ENCODE assay signal across 14 cellular contexts in the genomic region with DNA sequence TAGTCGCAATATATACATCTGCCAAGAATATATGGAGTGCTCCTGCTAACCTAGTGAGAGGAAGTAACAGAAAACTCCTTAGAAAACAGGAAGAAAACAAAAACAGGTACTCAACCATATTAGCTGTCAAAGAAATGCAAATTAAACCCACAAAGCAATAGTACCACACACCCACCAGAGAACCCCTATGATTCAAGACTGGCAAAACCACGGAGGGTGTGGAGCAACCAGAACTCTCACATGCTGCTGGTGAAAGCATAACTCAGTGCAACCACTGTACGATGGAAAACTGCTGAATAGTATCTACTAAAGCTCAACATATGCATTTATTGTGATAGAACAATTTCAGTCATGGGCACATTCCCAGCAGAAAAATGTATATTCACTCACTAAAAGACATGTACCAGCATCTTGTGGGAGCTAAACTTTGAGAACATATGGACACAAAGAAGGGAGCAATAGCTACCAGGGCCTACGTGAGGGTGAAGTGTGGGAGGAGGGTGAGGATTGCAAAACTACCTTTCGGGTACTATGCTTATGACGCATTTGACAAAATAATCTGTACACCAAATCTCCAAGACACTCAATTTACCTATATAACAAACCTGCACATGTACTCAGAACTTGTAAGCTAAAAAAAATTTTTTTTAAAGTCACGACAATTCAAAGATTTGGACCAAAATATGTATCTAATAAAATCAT. TPM values are rescaled to one million over a fixed set of nuclear protein-coding genes. Genes with fewer than 3 reads are reported as not detected.
DNase-seq lines count a peak whose midpoint lies in the region; ATAC-seq and TF ChIP-seq lines count a peak whose summit lies in the region.
"Had no signal": no experiment of that assay in that cellular context is flagged by ENCODE, and none has a peak within 500 bp of the region (broad histone marks: within the 10 kb centered on the region; RNA-seq: fewer than 3 reads in every experiment).

No MANE protein-coding gene starts in this region.

- DNase-seq in CD1c-positive myeloid dendritic cell (ENCODE audit: extremely low spot score) (peak; percentile 2), NCI-H524 treated with DMSO at 0.1 percent for 48 hours (lab: John Stamatoyannopoulos, UW) (no peak), NCI-H446 (lab: John Stamatoyannopoulos, UW) (no peak)
- peak; percentile 51 for DNase-seq in activated CD4-positive, alpha-beta memory T cell treated with anti-CD3 and anti-CD28 coated beads, Interleukin-2, amount 10 ng/mL, durations not matched to agents 7 days and 5 days
- DNase-seq: activated naive CD8-positive, alpha-beta T cell treated with anti-CD3 and anti-CD28 coated beads, Interleukin-2, amount 10 ng/mL, durations not matched to agents 7 days and 5 days; dermis blood vessel endothelial cell; natural killer cell; NCI-H1105 treated with DMSO at 0.1 percent for 48 hours had no signal

- peak overlapping the region; percentile 68 for H3K27ac Mint-ChIP-seq in activated CD4-positive, alpha-beta memory T cell treated with anti-CD3 and anti-CD28 coated beads, Interleukin-2, amount 10 ng/mL, durations not matched to agents 7 days and 5 days
- H3K27ac Mint-ChIP-seq: activated naive CD8-positive, alpha-beta T cell treated with anti-CD3 and anti-CD28 coated beads, Interleukin-2, amount 10 ng/mL, durations not matched to agents 7 days and 5 days; B cell; natural killer cell had no signal

- H3K27me3 Mint-ChIP-seq in activated CD4-positive, alpha-beta memory T cell treated with anti-CD3 and anti-CD28 coated beads, Interleukin-2, amount 10 ng/mL, durations not matched to agents 7 days and 5 days = peaks cover 31% of the 10 kb centered on the region

- H3K4me1 Mint-ChIP-seq in activated CD4-positive, alpha-beta memory T cell treated with anti-CD3 and anti-CD28 coated beads, Interleukin-2, amount 10 ng/mL, durations not matched to agents 7 days and 5 days = peaks cover 58% of the 10 kb centered on the region
- H3K4me1 Mint-ChIP-seq: B cell, natural killer cell had no signal

- H3K9me3 Mint-ChIP-seq in activated CD4-positive, alpha-beta memory T cell treated with anti-CD3 and anti-CD28 coated beads, Interleukin-2, amount 10 ng/mL, durations not matched to agents 7 days and 5 days = no peaks in the 10 kb centered on the region
- H3K9me3 Mint-ChIP-seq: activated naive CD8-positive, alpha-beta T cell treated with anti-CD3 and anti-CD28 coated beads, Interleukin-2, amount 10 ng/mL, durations not matched to agents 7 days and 5 days; natural killer cell had no signal

- no peak overlapping the region for H3K4me3 Mint-ChIP-seq in activated CD4-positive, alpha-beta memory T cell treated with anti-CD3 and anti-CD28 coated beads, Interleukin-2, amount 10 ng/mL, durations not matched to agents 7 days and 5 days
- H3K4me3 Mint-ChIP-seq: activated naive CD8-positive, alpha-beta T cell treated with anti-CD3 and anti-CD28 coated beads, Interleukin-2, amount 10 ng/mL, durations not matched to agents 7 days and 5 days; B cell; natural killer cell had no signal

- POLR2A ChIA-PET in activated CD4-positive, alpha-beta memory T cell treated with anti-CD3 and anti-CD28 coated beads, Interleukin-2, amount 10 ng/mL, durations not matched to agents 7 days and 5 days (lab: Charles Lee) = interaction anchor here (1.5 to 2.0 kb wide), 2 partner anchors 16 to 23 kb away, joined by 6 to 10 read pairs; no protein-coding TSS in a partner anchor

- ATAC-seq in GM18870 (IDR thresholded peaks at IDR 0.05; ENCODE audit: unreplicated experiment) = peak; percentile 58
- ATAC-seq in HG03025 (IDR thresholded peaks at IDR 0.05; ENCODE audit: low FRiP score, unreplicated experiment) = peak; percentile 80
- no peak for ATAC-seq in GM19452 (IDR thresholded peaks at IDR 0.05; ENCODE audit: unreplicated experiment)
- no peak for ATAC-seq in GM18505 (IDR thresholded peaks at IDR 0.05; ENCODE audit: unreplicated experiment)
- ATAC-seq: natural killer cell, sciatic nerve had no signal

- TF ChIP-seq POLR2A in GM18505 (IDR thresholded peaks at IDR 0.05; ENCODE audit: borderline replicate concordance, extremely low read depth, insufficient read depth, insufficient read length) = no peak

- CTCF ChIA-PET in activated CD4-positive, alpha-beta memory T cell treated with anti-CD3 and anti-CD28 coated beads, Interleukin-2, amount 10 ng/mL, durations not matched to agents 7 days and 5 days (lab: Charles Lee) = interaction anchor here (0.5 to 8.8 kb wide), 5 partner anchors 14 to 578 kb away, joined by 3 to 206 read pairs (median 3); no protein-coding TSS in a partner anchor

- no peaks in the 10 kb centered on the region for H3K36me3 Mint-ChIP-seq in activated CD4-positive, alpha-beta memory T cell treated with anti-CD3 and anti-CD28 coated beads, Interleukin-2, amount 10 ng/mL, durations not matched to agents 7 days and 5 days (ENCODE audit: low read depth)
- H3K36me3 Mint-ChIP-seq: activated naive CD8-positive, alpha-beta T cell treated with anti-CD3 and anti-CD28 coated beads, Interleukin-2, amount 10 ng/mL, durations not matched to agents 7 days and 5 days; natural killer cell had no signal

RNA-seq across cellular contexts. Expression of gene PTPN3, which starts 34.0 kb away (rescaled TPM):
- under 1 TPM; 0.20 to 0.35 TPM for total RNA-seq in activated CD4-positive, alpha-beta memory T cell treated with anti-CD3 and anti-CD28 coated beads, Interleukin-2, amount 10 ng/mL, durations not matched to agents 7 days and 5 days
- total RNA-seq: activated naive CD8-positive, alpha-beta T cell treated with anti-CD3 and anti-CD28 coated beads, Interleukin-2, amount 10 ng/mL, durations not matched to agents 7 days and 5 days; B cell; natural killer cell had no signal

Comparison
In these comparisons a context has a peak if more than half of its experiments do, and no peak if none do; other contexts are left out.
1. DNase-seq: peak in CD1c-positive myeloid dendritic cell (single experiment) and activated CD4-positive, alpha-beta memory T cell treated with anti-CD3 and anti-CD28 coated beads, Interleukin-2, amount 10 ng/mL, durations not matched to agents 7 days and 5 days (single experiment); none in NCI-H524 treated with DMSO at 0.1 percent for 48 hours (single experiment) and NCI-H446 (0 of 2).
2. ATAC-seq: peak in GM18870 (single experiment) and HG03025 (single experiment); none in GM19452 (single experiment) and GM18505 (single experiment).